Comparison of ENCODE assay signal across 2 cellular contexts in genomic region chr6:67133973-67134372, GRCh38.
TF ChIP-seq lines count a peak whose summit lies in the region.

No MANE protein-coding gene starts in this region.

TF ChIP-seq in HepG2, 621 proteins besides CTCF, POLR2A, EP300 and RAD21 (continued from another document):
- TF ChIP-seq ZBTB14 (CRISPR knock-in tag; IDR thresholded peaks at IDR 0.05) (no peak), GMEB1 (CRISPR knock-in tag; IDR thresholded peaks at IDR 0.05; ENCODE audit: borderline replicate concordance) (no peak), NFATC3 (CRISPR knock-in tag; IDR thresholded peaks at IDR 0.05) (no peak), MAZ (IDR thresholded peaks at IDR 0.05; ENCODE audit: borderline replicate concordance, low read depth, low read length) (no peak), MAZ (CRISPR knock-in tag; IDR thresholded peaks at IDR 0.05; ENCODE audit: low read depth) (no peak), ZNF503 (CRISPR knock-in tag; IDR thresholded peaks at IDR 0.05) (no peak), ZBTB1 (CRISPR knock-in tag; IDR thresholded peaks at IDR 0.05; ENCODE audit: borderline replicate concordance) (no peak), ZNF781 (CRISPR knock-in tag; IDR thresholded peaks at IDR 0.05; ENCODE audit: borderline replicate concordance, not compliant biosample characterization) (no peak)

TF ChIP-seq in WTC11, 78 proteins besides CTCF, POLR2A, EP300 and RAD21 (continued from another document):
- TF ChIP-seq PREB (CRISPR knock-in tag; IDR thresholded peaks at IDR 0.05; ENCODE audit: borderline replicate concordance): no peak
TF ChIP-seq in WTC11: peak in this region for 0.
